In the genomic region with DNA sequence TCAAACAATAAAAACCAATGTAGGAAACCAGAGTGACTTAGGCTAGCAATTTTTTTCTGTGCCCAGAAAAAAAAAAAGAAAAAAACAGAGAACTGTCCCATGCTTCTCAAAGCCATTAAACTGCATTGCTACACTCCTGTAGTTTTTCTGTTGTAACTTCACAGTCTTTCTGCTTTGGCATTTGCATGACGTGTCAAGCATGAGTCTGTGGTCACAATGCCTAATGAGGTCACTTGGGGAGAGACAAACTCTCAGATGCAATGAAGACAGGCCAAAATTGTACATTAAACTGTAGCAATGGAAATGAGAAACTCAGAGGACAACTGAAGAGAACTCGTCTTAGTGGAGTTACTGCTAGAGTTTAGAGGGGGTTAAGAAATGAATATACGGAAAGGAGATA, we compare ENCODE assay signal across 20 cellular contexts. TPM values are rescaled to one million over a fixed set of nuclear protein-coding genes. Genes with fewer than 3 reads are reported as not detected.
A peak's percentile ranks its signal among the peaks of the same experiment; 100 is the strongest.
DNase-seq lines count a peak whose midpoint lies in the region; ATAC-seq and TF ChIP-seq lines count a peak whose summit lies in the region.
"Had no signal": no experiment of that assay in that cellular context is flagged by ENCODE, and none has a peak within 500 bp of the region (broad histone marks: within the 10 kb centered on the region; RNA-seq: fewer than 3 reads in every experiment).

No MANE protein-coding gene starts in this region.

- peaks cover 91% of the 10 kb centered on the region for H3K36me3 ChIP-seq in GM23248 (ENCODE audit: low read depth)
- H3K36me3 ChIP-seq in endodermal cell (ENCODE audit: control insufficient read depth, insufficient read depth, low read length) = no peaks in the 10 kb centered on the region
- no peaks in the 10 kb centered on the region for H3K36me3 ChIP-seq in mammary epithelial cell (ENCODE audit: insufficient read depth, low read length)
- H3K36me3 ChIP-seq: WERI-Rb-1 had no signal

- no peaks in the 10 kb centered on the region for H3K9me3 Mint-ChIP-seq in endodermal cell
- no peaks in the 10 kb centered on the region for H3K9me3 Mint-ChIP-seq in osteocyte (ENCODE audit: unreplicated experiment)
- H3K9me3 Mint-ChIP-seq: activated naive CD4-positive, alpha-beta T cell treated with anti-CD3 and anti-CD28 coated beads, Interleukin-2, amount 10 ng/mL, durations not matched to agents 7 days and 5 days; central memory CD8-positive, alpha-beta T cell; naive B cell; stimulated activated effector memory CD8-positive, alpha-beta T cell treated with anti-CD3 and anti-CD28 coated beads, Interleukin-12 subunit alpha, Interleukin-12 subunit beta, amount 100 ng/mL, for 72 hours had no signal

- intact Hi-C loops in mammary epithelial cell (cut with micrococcal nuclease) = no loop called here

- TF ChIP-seq CTCF in NB4 (IDR thresholded peaks at IDR 0.05; ENCODE audit: low read depth, low read length) (no peak), endodermal cell (conservative IDR thresholded peaks at IDR 0.05) (no peak), osteocyte (IDR thresholded peaks at IDR 0.05) (no peak), mammary epithelial cell (conservative IDR thresholded peaks at IDR 0.05 in 1 of 2, IDR thresholded peaks at IDR 0.05 in 1 of 2; ENCODE audit: extremely low read depth in 1 of 2, insufficient read depth in 1 of 2, low read depth in 1 of 2, low read length in 2 of 2) (no peak)

- dilution Hi-C loops in mammary epithelial cell (cut with HindIII; ENCODE audit: low sequenced_read_pairs) = no loop called here

- no peak overlapping the region for H3K4me3 Mint-ChIP-seq in endodermal cell
- H3K4me3 Mint-ChIP-seq in osteocyte (ENCODE audit: unreplicated experiment) = no peak overlapping the region
- H3K4me3 Mint-ChIP-seq: activated CD8-positive, alpha-beta memory T cell treated with anti-CD3 and anti-CD28 coated beads, Interleukin-2, amount 10 ng/mL, durations not matched to agents 7 days and 5 days; activated naive CD4-positive, alpha-beta T cell treated with anti-CD3 and anti-CD28 coated beads, Interleukin-2, amount 10 ng/mL, durations not matched to agents 7 days and 5 days; central memory CD8-positive, alpha-beta T cell; naive B cell; stimulated activated effector memory CD8-positive, alpha-beta T cell treated with anti-CD3 and anti-CD28 coated beads, Interleukin-12 subunit alpha, Interleukin-12 subunit beta, amount 100 ng/mL, for 72 hours had no signal

- no peak overlapping the region for H2AFZ ChIP-seq in GM23248
- H2AFZ ChIP-seq in mammary epithelial cell (ENCODE audit: low read depth, low read length) = no peak overlapping the region

- H3K4me3 ChIP-seq in GM23248 = no peak overlapping the region
- H3K4me3 ChIP-seq in NB4 (ENCODE audit: low read depth, low read length) = no peak overlapping the region
- no peak overlapping the region for H3K4me3 ChIP-seq in endodermal cell (ENCODE audit: low read length)
- H3K4me3 ChIP-seq in mammary epithelial cell (replicated peaks in 1 of 3; ENCODE audit: insufficient read depth in 1 of 3, low read depth in 2 of 3, low read length in 3 of 3) = no peak overlapping the region

- in situ Hi-C loops in GM23248 (cut with MboI) = no loop called here
- in situ Hi-C loops in mammary epithelial cell (cut with MboI; ENCODE audit: low sequenced_read_pairs in 2 of 2) = no loop called here

- no peak for TF ChIP-seq POLR2A in NB4 (IDR thresholded peaks at IDR 0.05; ENCODE audit: extremely low read depth, insufficient read length)

- H3K27ac Mint-ChIP-seq in endodermal cell (no peak overlapping the region), osteocyte (ENCODE audit: unreplicated experiment) (peak overlapping the region; percentile 78)
- H3K27ac Mint-ChIP-seq: activated CD8-positive, alpha-beta memory T cell treated with anti-CD3 and anti-CD28 coated beads, Interleukin-2, amount 10 ng/mL, durations not matched to agents 7 days and 5 days; activated naive CD4-positive, alpha-beta T cell treated with anti-CD3 and anti-CD28 coated beads, Interleukin-2, amount 10 ng/mL, durations not matched to agents 7 days and 5 days; stimulated activated effector memory CD8-positive, alpha-beta T cell treated with anti-CD3 and anti-CD28 coated beads, Interleukin-12 subunit alpha, Interleukin-12 subunit beta, amount 100 ng/mL, for 72 hours had no signal

- H3K27me3 Mint-ChIP-seq in endodermal cell (ENCODE audit: insufficient read depth) (no peaks in the 10 kb centered on the region), osteocyte (ENCODE audit: unreplicated experiment) (no peaks in the 10 kb centered on the region)

- H3K4me2 ChIP-seq in GM23248 (ENCODE audit: unreplicated experiment) (no peak overlapping the region), mammary epithelial cell (ENCODE audit: insufficient read depth, low read depth, low read length) (no peak overlapping the region)

- H3K9me3 ChIP-seq in GM23248 (ENCODE audit: low read depth) (no peaks in the 10 kb centered on the region), endodermal cell (ENCODE audit: control insufficient read depth, low read length) (no peaks in the 10 kb centered on the region), mammary epithelial cell (replicated peaks; ENCODE audit: insufficient read depth, low read length) (no peaks in the 10 kb centered on the region)

- H4K20me1 ChIP-seq in GM23248 (ENCODE audit: insufficient read depth) (no peaks in the 10 kb centered on the region), mammary epithelial cell (ENCODE audit: insufficient read depth, low read length) (no peaks in the 10 kb centered on the region)

- 15 to 21% methylated on average over 3 of the region's 3 CpGs for WGBS in GM23248 (ENCODE audit: low coverage in 1 of 2, low lambda C conversion rate in 2 of 2, missing lambda C conversion rate in 2 of 2), 2 experiments
- 88 to 90% methylated on average over 3 of the region's 3 CpGs for WGBS in endodermal cell (ENCODE audit: insufficient coverage in 1 of 2, insufficient read length in 1 of 2), 2 experiments
- WGBS in mammary epithelial cell (ENCODE audit: low coverage, missing lambda C conversion rate) = 80% methylated on average over 3 of the region's 3 CpGs

- peaks cover 2% of the 10 kb centered on the region for H3K4me1 Mint-ChIP-seq in endodermal cell
- peaks cover 14% of the 10 kb centered on the region for H3K4me1 Mint-ChIP-seq in osteocyte (ENCODE audit: unreplicated experiment)
- H3K4me1 Mint-ChIP-seq: central memory CD8-positive, alpha-beta T cell; naive B cell; stimulated activated effector memory CD8-positive, alpha-beta T cell treated with anti-CD3 and anti-CD28 coated beads, Interleukin-12 subunit alpha, Interleukin-12 subunit beta, amount 100 ng/mL, for 72 hours had no signal

- no TSS peak for BruUV-seq in mammary epithelial cell (replicated peaks; lab: Mats Ljungman, UMichigan)

- CTCF ChIA-PET in mammary epithelial cell (lab: Charles Lee; ENCODE audit: low non-redundant PET) = no interaction called here

- H3K79me2 ChIP-seq in GM23248 (ENCODE audit: insufficient read depth) (peaks cover 73% of the 10 kb centered on the region), mammary epithelial cell (ENCODE audit: insufficient read depth, low read length) (no peaks in the 10 kb centered on the region)

- H3K9ac ChIP-seq in GM23248 = peak overlapping the region; percentile 65
- H3K9ac ChIP-seq in endodermal cell (ENCODE audit: extremely low read depth, low read length, poor library complexity, severe bottlenecking) = no peak overlapping the region
- H3K9ac ChIP-seq in mammary epithelial cell (ENCODE audit: insufficient read depth, low read length) = no peak overlapping the region

- H3K27ac ChIP-seq in GM23248 (peak overlapping the region; percentile 97), endodermal cell (ENCODE audit: low read depth, low read length) (peak overlapping the region; percentile 30), mammary epithelial cell (ENCODE audit: insufficient read depth, low read depth, low read length) (no peak overlapping the region)
- H3K27ac ChIP-seq: WERI-Rb-1 had no signal

- peaks cover 96% of the 10 kb centered on the region for H3F3A ChIP-seq in GM23248 (ENCODE audit: insufficient read depth)

- H3K36me3 Mint-ChIP-seq in endodermal cell (ENCODE audit: low read depth) (no peaks in the 10 kb centered on the region), osteocyte (ENCODE audit: unreplicated experiment) (peaks cover 71% of the 10 kb centered on the region)
- H3K36me3 Mint-ChIP-seq: activated CD8-positive, alpha-beta memory T cell treated with anti-CD3 and anti-CD28 coated beads, Interleukin-2, amount 10 ng/mL, durations not matched to agents 7 days and 5 days; activated naive CD4-positive, alpha-beta T cell treated with anti-CD3 and anti-CD28 coated beads, Interleukin-2, amount 10 ng/mL, durations not matched to agents 7 days and 5 days; naive B cell; stimulated activated effector memory CD8-positive, alpha-beta T cell treated with anti-CD3 and anti-CD28 coated beads, Interleukin-12 subunit alpha, Interleukin-12 subunit beta, amount 100 ng/mL, for 72 hours had no signal

- H3K27me3 ChIP-seq in GM23248 (replicated peaks; ENCODE audit: insufficient read depth) (no peaks in the 10 kb centered on the region), endodermal cell (ENCODE audit: control insufficient read depth, insufficient read depth, low read length, poor library complexity, severe bottlenecking) (no peaks in the 10 kb centered on the region), mammary epithelial cell (ENCODE audit: insufficient read depth, low read length) (no peaks in the 10 kb centered on the region)

- ATAC-seq in GM19351 (IDR thresholded peaks at IDR 0.05; ENCODE audit: unreplicated experiment) (no peak), GM18868 (IDR thresholded peaks at IDR 0.05; ENCODE audit: unreplicated experiment) (no peak)
- ATAC-seq: activated CD8-positive, alpha-beta memory T cell treated with anti-CD3 and anti-CD28 coated beads, Interleukin-2, amount 10 ng/mL, durations not matched to agents 7 days and 5 days; HCT116; left colon; stimulated activated effector memory CD8-positive, alpha-beta T cell treated with anti-CD3 and anti-CD28 coated beads, Interleukin-12 subunit alpha, Interleukin-12 subunit beta, amount 100 ng/mL, for 72 hours had no signal

- no peaks in the 10 kb centered on the region for H3K9me2 ChIP-seq in GM23248 (ENCODE audit: insufficient read depth)

- H3K4me1 ChIP-seq in GM23248 (ENCODE audit: insufficient read depth) (peaks cover 25% of the 10 kb centered on the region), endodermal cell (ENCODE audit: control insufficient read depth, insufficient read depth, low read length) (no peaks in the 10 kb centered on the region), mammary epithelial cell (ENCODE audit: insufficient read depth, low read length) (no peaks in the 10 kb centered on the region)

- DNase-seq in GM23248 (peak; percentile 94), NB4 (ENCODE audit: low read depth) (peak; percentile 60), endodermal cell (no peak), osteocyte (ENCODE audit: extremely low spot score, unreplicated experiment) (no peak), GM19240 (ENCODE audit: insufficient read length, low spot score) (no peak), mammary epithelial cell (no peak)
- DNase-seq: activated CD8-positive, alpha-beta memory T cell treated with anti-CD3 and anti-CD28 coated beads, Interleukin-2, amount 10 ng/mL, durations not matched to agents 7 days and 5 days; activated naive CD4-positive, alpha-beta T cell treated with anti-CD3 and anti-CD28 coated beads, Interleukin-2, amount 10 ng/mL, durations not matched to agents 7 days and 5 days; C1 segment of cervical spinal cord; left colon; naive B cell; NCI-H1092 treated with DMSO at 0.1 percent for 48 hours; NCI-H2171 treated with DMSO at 0.1 percent for 48 hours; stimulated activated CD4-positive, alpha-beta T cell treated with anti-CD3 and anti-CD28 coated beads, Interleukin-4, amount 100 ng/mL, for 4 hours; WERI-Rb-1 had no signal

RNA-seq across cellular contexts. Expression of gene CCDC80, which starts 30.8 kb away (rescaled TPM):
- 1,174 and 1,238 TPM in 2 replicates for total RNA-seq in GM23248 (2014; rRNA removed; shearing (Covaris generic))
- polyA plus RNA-seq in GM23248 (2016; fragmentation: Nextera tagmentation; extraction: Ambion mirVana) (2,200 and 2,264 TPM in 2 replicates), mammary epithelial cell (2.0 TPM)
- total RNA-seq in endodermal cell (10 to 100 TPM in 1 of 2 donors, 1 to 10 TPM in 1; 4.6 to 31.5 TPM), osteocyte (1,760 and 1,947 TPM in 2 replicates), mammary epithelial cell (10 to 100 TPM; 25.9 to 56.8 TPM)
- polyA plus RNA-seq in endodermal cell (2013, experiment 1 of 2) = 62.4 TPM
- 84.0 TPM for polyA plus RNA-seq in endodermal cell (2013, experiment 2 of 2)
- polyA minus RNA-seq in mammary epithelial cell = 12.3 TPM

RNA-seq across cellular contexts. Expression of gene SLC35A5, which starts 48.3 kb away (rescaled TPM):
- total RNA-seq in GM23248 (2014; rRNA removed; shearing (Covaris generic)) = 53.0 and 56.4 TPM in 2 replicates
- polyA plus RNA-seq in GM23248 (2016; fragmentation: Nextera tagmentation; extraction: Ambion mirVana) = 48.5 and 48.6 TPM in 2 replicates
- total RNA-seq in endodermal cell = 10 to 100 TPM; 39.9 to 43.2 TPM
- 60.8 TPM for polyA plus RNA-seq in endodermal cell (2013, experiment 1 of 2)
- polyA plus RNA-seq in endodermal cell (2013, experiment 2 of 2) = 47.9 TPM
- 51.4 and 51.6 TPM in 2 replicates for total RNA-seq in osteocyte
- 10 to 100 TPM; 26.9 to 58.3 TPM for total RNA-seq in mammary epithelial cell
- polyA plus RNA-seq in mammary epithelial cell = 16.4 TPM
- polyA minus RNA-seq in mammary epithelial cell = 3.9 TPM

RNA-seq across cellular contexts. Expression of gene ATG3, which starts 48.4 kb away (rescaled TPM):
- 44.0 and 58.6 TPM in 2 replicates for total RNA-seq in GM23248 (2014; rRNA removed; shearing (Covaris generic))
- 69.8 and 70.6 TPM in 2 replicates for polyA plus RNA-seq in GM23248 (2016; fragmentation: Nextera tagmentation; extraction: Ambion mirVana)
- total RNA-seq in endodermal cell = 10 to 100 TPM; 36.3 to 42.1 TPM
- polyA plus RNA-seq in endodermal cell (2013, experiment 1 of 2) = 41.5 TPM
- polyA plus RNA-seq in endodermal cell (2013, experiment 2 of 2) = 41.5 TPM
- total RNA-seq in osteocyte = 39.8 and 46.3 TPM in 2 replicates
- total RNA-seq in mammary epithelial cell = 10 to 100 TPM; 51.3 to 65.2 TPM
- polyA plus RNA-seq in mammary epithelial cell = 40.8 TPM
- polyA minus RNA-seq in mammary epithelial cell = 51.8 TPM

Comparison
In these comparisons a context has a peak if more than half of its experiments do, and no peak if none do; other contexts are left out.
1. DNase-seq: peak in GM23248 (single experiment) and NB4 (single experiment); none in endodermal cell (single experiment), osteocyte (single experiment), GM19240 (single experiment) and mammary epithelial cell (single experiment).
2. RNA of gene CCDC80, which starts 30.8 kb away (total RNA-seq): 1,760 to 1,947 TPM in osteocyte and 1,174 to 1,238 TPM in GM23248; 25.9 to 56.8 TPM in mammary epithelial cell and 4.6 to 31.5 TPM in endodermal cell; every median in the first group is over 10 times any median in the second.